In the genomic region with DNA sequence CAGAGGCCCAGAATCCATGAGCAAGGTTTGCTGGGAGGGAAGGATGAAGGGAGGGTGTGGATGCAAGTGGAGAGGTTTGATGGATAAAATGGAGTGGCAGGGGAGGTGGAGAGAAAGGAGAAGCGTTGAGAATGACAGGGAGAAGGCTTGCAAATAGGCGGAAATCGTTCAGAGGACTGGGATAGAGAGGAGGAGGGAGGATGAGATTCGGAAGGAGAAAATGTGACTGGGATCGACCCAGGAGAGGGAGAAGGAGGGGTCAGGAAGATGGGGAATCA, we compare ENCODE assay signal across 11 cellular contexts. TPM values are rescaled to one million over a fixed set of nuclear protein-coding genes. Genes with fewer than 3 reads are reported as not detected.
A peak's percentile ranks its signal among the peaks of the same experiment; 100 is the strongest.
DNase-seq lines count a peak whose midpoint lies in the region; ATAC-seq and TF ChIP-seq lines count a peak whose summit lies in the region.
"Had no signal": no experiment of that assay in that cellular context is flagged by ENCODE, and none has a peak within 500 bp of the region (broad histone marks: within the 10 kb centered on the region; RNA-seq: fewer than 3 reads in every experiment).

No MANE protein-coding gene starts in this region.

- DNase-seq in heart right ventricle (no peak), Right ventricle myocardium superior (no peak), cerebellar cortex (ENCODE audit: low spot score) (peak; percentile 20), upper lobe of left lung (no peak), AG08396 (ENCODE audit: low spot score) (no peak), OCI-M2 (lab: John Stamatoyannopoulos, UW; ENCODE audit: unreplicated experiment) (no peak), CD1c-positive myeloid dendritic cell (ENCODE audit: extremely low spot score) (no peak)

- H3K9me3 ChIP-seq in heart right ventricle (peaks cover 0 to 17% (median 12%) of the 10 kb centered on the region in 11 donors), mucosa of rectum (ENCODE audit: control insufficient read depth in 2 of 2, low read length in 2 of 2) (peaks cover 0 to 4% of the 10 kb centered on the region in 2 donors), upper lobe of left lung (peaks cover 4 to 8% (median 6%) of the 10 kb centered on the region in 4 donors)

- ATAC-seq in heart right ventricle, result peak in 2 of 8 donors; percentile 6 to 9
- ATAC-seq in Right ventricle myocardium superior (ENCODE audit: poor library complexity), result no peak
- ATAC-seq in upper lobe of left lung (ENCODE audit: low FRiP score in 2 of 2), result no peak

- 20 to 29% methylated on average over 5 of the region's 5 CpGs for WGBS in heart right ventricle, 2 donors
- 15 to 29% methylated on average over 5 of the region's 5 CpGs for WGBS in upper lobe of left lung, 2 donors

- TF ChIP-seq EP300 in upper lobe of left lung (IDR thresholded peaks at IDR 0.05), result no peak

- H3K36me3 ChIP-seq in heart right ventricle (no peaks in the 10 kb centered on the region), mucosa of rectum (ENCODE audit: control insufficient read depth in 2 of 2, insufficient read depth in 2 of 2, low read length in 2 of 2) (no peaks in the 10 kb centered on the region), upper lobe of left lung (no peaks in the 10 kb centered on the region)

- no peak for TF ChIP-seq POLR2A in upper lobe of left lung (IDR thresholded peaks at IDR 0.05)

- peak overlapping the region in 1 of 2 donors; percentile 14 for H3K9ac ChIP-seq in mucosa of rectum (ENCODE audit: low read depth in 1 of 2, low read length in 2 of 2)

- no peak for TF ChIP-seq CTCF in heart right ventricle (IDR thresholded peaks at IDR 0.05)
- TF ChIP-seq CTCF in upper lobe of left lung (IDR thresholded peaks at IDR 0.05), result no peak

- H3K4me1 ChIP-seq in heart right ventricle (peaks cover 0 to 21% (median 12%) of the 10 kb centered on the region in 9 donors), mucosa of rectum (ENCODE audit: control insufficient read depth in 2 of 2, insufficient read depth in 2 of 2, low read length in 2 of 2) (peaks cover 8 to 11% of the 10 kb centered on the region in 2 donors), upper lobe of left lung (peaks cover 9 to 24% (median 16%) of the 10 kb centered on the region in 4 donors)

- H3K4me3 ChIP-seq in heart right ventricle, result peak overlapping the region; percentile 27 to 60 (median 52)
- peak overlapping the region; percentile 31 to 54 for H3K4me3 ChIP-seq in mucosa of rectum (ENCODE audit: low read length in 2 of 2)
- peak overlapping the region in 3 of 4 donors; percentile 30 to 49 (median 43) for H3K4me3 ChIP-seq in upper lobe of left lung

- H3K27me3 ChIP-seq in heart right ventricle, result peaks cover 0 to 36% (median 0%) of the 10 kb centered on the region in 7 donors
- peaks cover 6 to 12% of the 10 kb centered on the region in 2 donors for H3K27me3 ChIP-seq in mucosa of rectum (ENCODE audit: control insufficient read depth in 2 of 2, insufficient read depth in 2 of 2, low read length in 2 of 2)
- peaks cover 0 to 4% (median 2%) of the 10 kb centered on the region in 4 donors for H3K27me3 ChIP-seq in upper lobe of left lung

- intact Hi-C loops in heart right ventricle (cut with DNase I) (no loop called here), Right ventricle myocardium superior (cut with DNase I) (no loop called here)

- peak overlapping the region in 2 of 10 donors; percentile 3 to 20 for H3K27ac ChIP-seq in heart right ventricle
- H3K27ac ChIP-seq in mucosa of rectum (ENCODE audit: low read depth in 2 of 2, low read length in 2 of 2), result no peak overlapping the region
- H3K27ac ChIP-seq in upper lobe of left lung, result no peak overlapping the region
- H3K27ac ChIP-seq: SK-N-MC had no signal

RNA-seq across cellular contexts. Expression of a gene that starts 0.4 kb away (rescaled TPM):
- total RNA-seq in heart right ventricle, result not detected
- not detected for polyA plus RNA-seq in heart right ventricle
- not detected for total RNA-seq in Right ventricle myocardium superior
- total RNA-seq in upper lobe of left lung, result not detected
- total RNA-seq: sciatic nerve, urinary bladder had no signal
- polyA plus RNA-seq: urinary bladder had no signal
